Comparison of ENCODE assay signal across 1 cellular context in the genomic region with DNA sequence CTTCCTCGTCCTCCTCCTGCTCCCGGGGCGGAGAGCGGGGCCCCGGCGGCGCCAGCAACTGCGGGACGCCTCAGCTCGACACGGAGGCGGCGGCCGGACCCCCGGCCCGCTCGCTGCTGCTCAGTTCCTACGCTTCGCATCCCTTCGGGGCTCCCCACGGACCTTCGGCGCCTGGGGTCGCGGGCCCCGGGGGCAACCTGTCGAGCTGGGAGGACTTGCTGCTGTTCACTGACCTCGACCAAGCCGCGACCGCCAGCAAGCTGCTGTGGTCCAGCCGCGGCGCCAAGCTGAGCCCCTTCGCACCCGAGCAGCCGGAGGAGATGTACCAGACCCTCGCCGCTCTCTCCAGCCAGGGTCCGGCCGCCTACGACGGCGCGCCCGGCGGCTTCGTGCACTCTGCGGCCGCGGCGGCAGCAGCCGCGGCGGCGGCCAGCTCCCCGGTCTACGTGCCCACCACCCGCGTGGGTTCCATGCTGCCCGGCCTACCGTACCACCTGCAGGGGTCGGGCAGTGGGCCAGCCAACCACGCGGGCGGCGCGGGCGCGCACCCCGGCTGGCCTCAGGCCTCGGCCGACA.
TF ChIP-seq lines count a peak whose summit lies in the region.

No MANE protein-coding gene starts in this region.

TF ChIP-seq in HEK293, 187 proteins besides CTCF, POLR2A, EP300 and RAD21 (continued from another document):
- TF ChIP-seq, protein P1, sequence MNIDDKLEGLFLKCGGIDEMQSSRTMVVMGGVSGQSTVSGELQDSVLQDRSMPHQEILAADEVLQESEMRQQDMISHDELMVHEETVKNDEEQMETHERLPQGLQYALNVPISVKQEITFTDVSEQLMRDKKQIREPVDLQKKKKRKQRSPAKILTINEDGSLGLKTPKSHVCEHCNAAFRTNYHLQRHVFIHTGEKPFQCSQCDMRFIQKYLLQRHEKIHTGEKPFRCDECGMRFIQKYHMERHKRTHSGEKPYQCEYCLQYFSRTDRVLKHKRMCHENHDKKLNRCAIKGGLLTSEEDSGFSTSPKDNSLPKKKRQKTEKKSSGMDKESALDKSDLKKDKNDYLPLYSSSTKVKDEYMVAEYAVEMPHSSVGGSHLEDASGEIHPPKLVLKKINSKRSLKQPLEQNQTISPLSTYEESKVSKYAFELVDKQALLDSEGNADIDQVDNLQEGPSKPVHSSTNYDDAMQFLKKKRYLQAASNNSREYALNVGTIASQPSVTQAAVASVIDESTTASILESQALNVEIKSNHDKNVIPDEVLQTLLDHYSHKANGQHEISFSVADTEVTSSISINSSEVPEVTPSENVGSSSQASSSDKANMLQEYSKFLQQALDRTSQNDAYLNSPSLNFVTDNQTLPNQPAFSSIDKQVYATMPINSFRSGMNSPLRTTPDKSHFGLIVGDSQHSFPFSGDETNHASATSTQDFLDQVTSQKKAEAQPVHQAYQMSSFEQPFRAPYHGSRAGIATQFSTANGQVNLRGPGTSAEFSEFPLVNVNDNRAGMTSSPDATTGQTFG (tag by site-specific recombination; IDR thresholded peaks at IDR 0.05; ENCODE audit: borderline replicate concordance): no peak
- TF ChIP-seq ZNF311 (tag by site-specific recombination; IDR thresholded peaks at IDR 0.05; ENCODE audit: borderline replicate concordance) (no peak), ZNF621 (tag by site-specific recombination; IDR thresholded peaks at IDR 0.05) (no peak), ZNF561 (tag by site-specific recombination; IDR thresholded peaks at IDR 0.05; ENCODE audit: borderline replicate concordance) (no peak), ZIC2 (tag by site-specific recombination; IDR thresholded peaks at IDR 0.05) (peak; percentile 93), SCRT2 (tag by site-specific recombination; IDR thresholded peaks at IDR 0.05) (no peak), ZNF10 (tag by site-specific recombination; IDR thresholded peaks at IDR 0.05) (no peak), KLF1 (tag by site-specific recombination; IDR thresholded peaks at IDR 0.05) (no peak), GLIS2 (tag by site-specific recombination; IDR thresholded peaks at IDR 0.05) (0 out of 2 replicates have a peak, but pooled peaks have one; percentile 12), ZNF777 (tag by site-specific recombination; IDR thresholded peaks at IDR 0.05; ENCODE audit: borderline replicate concordance) (peak; percentile 74; the same call in 1 of the 2 replicates)
- TF ChIP-seq, protein P2, sequence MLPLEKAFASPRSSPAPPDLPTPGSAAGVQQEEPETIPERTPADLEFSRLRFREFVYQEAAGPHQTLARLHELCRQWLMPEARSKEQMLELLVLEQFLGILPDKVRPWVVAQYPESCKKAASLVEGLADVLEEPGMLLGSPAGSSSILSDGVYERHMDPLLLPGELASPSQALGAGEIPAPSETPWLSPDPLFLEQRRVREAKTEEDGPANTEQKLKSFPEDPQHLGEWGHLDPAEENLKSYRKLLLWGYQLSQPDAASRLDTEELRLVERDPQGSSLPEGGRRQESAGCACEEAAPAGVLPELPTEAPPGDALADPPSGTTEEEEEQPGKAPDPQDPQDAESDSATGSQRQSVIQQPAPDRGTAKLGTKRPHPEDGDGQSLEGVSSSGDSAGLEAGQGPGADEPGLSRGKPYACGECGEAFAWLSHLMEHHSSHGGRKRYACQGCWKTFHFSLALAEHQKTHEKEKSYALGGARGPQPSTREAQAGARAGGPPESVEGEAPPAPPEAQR (tag by site-specific recombination; IDR thresholded peaks at IDR 0.05): no peak
- TF ChIP-seq, protein P3, sequence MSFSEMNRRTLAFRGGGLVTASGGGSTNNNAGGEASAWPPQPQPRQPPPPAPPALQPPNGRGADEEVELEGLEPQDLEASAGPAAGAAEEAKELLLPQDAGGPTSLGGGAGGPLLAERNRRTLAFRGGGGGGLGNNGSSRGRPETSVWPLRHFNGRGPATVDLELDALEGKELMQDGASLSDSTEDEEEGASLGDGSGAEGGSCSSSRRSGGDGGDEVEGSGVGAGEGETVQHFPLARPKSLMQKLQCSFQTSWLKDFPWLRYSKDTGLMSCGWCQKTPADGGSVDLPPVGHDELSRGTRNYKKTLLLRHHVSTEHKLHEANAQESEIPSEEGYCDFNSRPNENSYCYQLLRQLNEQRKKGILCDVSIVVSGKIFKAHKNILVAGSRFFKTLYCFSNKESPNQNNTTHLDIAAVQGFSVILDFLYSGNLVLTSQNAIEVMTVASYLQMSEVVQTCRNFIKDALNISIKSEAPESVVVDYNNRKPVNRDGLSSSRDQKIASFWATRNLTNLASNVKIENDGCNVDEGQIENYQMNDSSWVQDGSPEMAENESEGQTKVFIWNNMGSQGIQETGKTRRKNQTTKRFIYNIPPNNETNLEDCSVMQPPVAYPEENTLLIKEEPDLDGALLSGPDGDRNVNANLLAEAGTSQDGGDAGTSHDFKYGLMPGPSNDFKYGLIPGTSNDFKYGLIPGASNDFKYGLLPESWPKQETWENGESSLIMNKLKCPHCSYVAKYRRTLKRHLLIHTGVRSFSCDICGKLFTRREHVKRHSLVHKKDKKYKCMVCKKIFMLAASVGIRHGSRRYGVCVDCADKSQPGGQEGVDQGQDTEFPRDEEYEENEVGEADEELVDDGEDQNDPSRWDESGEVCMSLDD (tag by site-specific recombination; IDR thresholded peaks at IDR 0.05): no peak
- TF ChIP-seq, protein P4, sequence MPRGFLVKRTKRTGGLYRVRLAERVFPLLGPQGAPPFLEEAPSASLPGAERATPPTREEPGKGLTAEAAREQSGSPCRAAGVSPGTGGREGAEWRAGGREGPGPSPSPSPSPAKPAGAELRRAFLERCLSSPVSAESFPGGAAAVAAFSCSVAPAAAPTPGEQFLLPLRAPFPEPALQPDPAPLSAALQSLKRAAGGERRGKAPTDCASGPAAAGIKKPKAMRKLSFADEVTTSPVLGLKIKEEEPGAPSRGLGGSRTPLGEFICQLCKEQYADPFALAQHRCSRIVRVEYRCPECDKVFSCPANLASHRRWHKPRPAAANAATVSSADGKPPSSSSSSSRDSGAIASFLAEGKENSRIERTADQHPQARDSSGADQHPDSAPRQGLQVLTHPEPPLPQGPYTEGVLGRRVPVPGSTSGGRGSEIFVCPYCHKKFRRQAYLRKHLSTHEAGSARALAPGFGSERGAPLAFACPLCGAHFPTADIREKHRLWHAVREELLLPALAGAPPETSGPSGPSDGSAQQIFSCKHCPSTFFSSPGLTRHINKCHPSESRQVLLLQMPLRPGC (tag by site-specific recombination; IDR thresholded peaks at IDR 0.05): no peak
- TF ChIP-seq, protein P5, sequence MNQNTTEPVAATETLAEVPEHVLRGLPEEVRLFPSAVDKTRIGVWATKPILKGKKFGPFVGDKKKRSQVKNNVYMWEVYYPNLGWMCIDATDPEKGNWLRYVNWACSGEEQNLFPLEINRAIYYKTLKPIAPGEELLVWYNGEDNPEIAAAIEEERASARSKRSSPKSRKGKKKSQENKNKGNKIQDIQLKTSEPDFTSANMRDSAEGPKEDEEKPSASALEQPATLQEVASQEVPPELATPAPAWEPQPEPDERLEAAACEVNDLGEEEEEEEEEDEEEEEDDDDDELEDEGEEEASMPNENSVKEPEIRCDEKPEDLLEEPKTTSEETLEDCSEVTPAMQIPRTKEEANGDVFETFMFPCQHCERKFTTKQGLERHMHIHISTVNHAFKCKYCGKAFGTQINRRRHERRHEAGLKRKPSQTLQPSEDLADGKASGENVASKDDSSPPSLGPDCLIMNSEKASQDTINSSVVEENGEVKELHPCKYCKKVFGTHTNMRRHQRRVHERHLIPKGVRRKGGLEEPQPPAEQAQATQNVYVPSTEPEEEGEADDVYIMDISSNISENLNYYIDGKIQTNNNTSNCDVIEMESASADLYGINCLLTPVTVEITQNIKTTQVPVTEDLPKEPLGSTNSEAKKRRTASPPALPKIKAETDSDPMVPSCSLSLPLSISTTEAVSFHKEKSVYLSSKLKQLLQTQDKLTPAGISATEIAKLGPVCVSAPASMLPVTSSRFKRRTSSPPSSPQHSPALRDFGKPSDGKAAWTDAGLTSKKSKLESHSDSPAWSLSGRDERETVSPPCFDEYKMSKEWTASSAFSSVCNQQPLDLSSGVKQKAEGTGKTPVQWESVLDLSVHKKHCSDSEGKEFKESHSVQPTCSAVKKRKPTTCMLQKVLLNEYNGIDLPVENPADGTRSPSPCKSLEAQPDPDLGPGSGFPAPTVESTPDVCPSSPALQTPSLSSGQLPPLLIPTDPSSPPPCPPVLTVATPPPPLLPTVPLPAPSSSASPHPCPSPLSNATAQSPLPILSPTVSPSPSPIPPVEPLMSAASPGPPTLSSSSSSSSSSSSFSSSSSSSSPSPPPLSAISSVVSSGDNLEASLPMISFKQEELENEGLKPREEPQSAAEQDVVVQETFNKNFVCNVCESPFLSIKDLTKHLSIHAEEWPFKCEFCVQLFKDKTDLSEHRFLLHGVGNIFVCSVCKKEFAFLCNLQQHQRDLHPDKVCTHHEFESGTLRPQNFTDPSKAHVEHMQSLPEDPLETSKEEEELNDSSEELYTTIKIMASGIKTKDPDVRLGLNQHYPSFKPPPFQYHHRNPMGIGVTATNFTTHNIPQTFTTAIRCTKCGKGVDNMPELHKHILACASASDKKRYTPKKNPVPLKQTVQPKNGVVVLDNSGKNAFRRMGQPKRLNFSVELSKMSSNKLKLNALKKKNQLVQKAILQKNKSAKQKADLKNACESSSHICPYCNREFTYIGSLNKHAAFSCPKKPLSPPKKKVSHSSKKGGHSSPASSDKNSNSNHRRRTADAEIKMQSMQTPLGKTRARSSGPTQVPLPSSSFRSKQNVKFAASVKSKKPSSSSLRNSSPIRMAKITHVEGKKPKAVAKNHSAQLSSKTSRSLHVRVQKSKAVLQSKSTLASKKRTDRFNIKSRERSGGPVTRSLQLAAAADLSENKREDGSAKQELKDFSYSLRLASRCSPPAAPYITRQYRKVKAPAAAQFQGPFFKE (tag by site-specific recombination; IDR thresholded peaks at IDR 0.05; ENCODE audit: borderline replicate concordance): no peak
TF ChIP-seq in HEK293: peak in this region for 3.
